In the genomic region with DNA sequence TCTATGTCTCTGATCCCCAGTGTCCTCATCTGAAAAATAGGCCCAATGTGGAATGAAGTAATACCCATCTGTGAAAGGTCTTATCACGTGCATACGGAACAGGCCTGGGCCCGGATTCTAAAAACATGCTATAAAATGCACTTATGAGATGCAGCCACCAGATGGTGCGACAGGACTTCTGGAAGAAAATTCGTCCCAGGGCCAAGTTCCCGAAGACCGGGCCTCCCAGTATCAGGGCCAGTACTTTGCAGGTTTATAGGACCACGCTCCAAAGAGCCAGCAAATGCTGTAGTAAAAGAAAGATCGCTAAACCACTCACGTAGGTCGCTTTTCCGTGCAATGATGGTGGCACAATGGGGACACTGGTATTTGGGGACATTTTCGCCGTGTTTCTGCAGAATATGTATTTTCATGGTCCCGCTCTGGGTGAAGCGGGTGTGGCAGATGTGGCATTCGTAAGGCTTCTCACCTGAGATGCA, we compare ENCODE assay signal across 9 cellular contexts. TPM values are rescaled to one million over a fixed set of nuclear protein-coding genes. Genes with fewer than 3 reads are reported as not detected.
A peak's percentile ranks its signal among the peaks of the same experiment; 100 is the strongest.
DNase-seq lines count a peak whose midpoint lies in the region; ATAC-seq and TF ChIP-seq lines count a peak whose summit lies in the region.
"Had no signal": no experiment of that assay in that cellular context is flagged by ENCODE, and none has a peak within 500 bp of the region (broad histone marks: within the 10 kb centered on the region; RNA-seq: fewer than 3 reads in every experiment).

No MANE protein-coding gene starts in this region.

- peaks cover 27% of the 10 kb centered on the region for H3K27me3 Mint-ChIP-seq in HFFc6 (ENCODE audit: insufficient read depth)

- ATAC-seq in left colon (peak; percentile 79), HG03039 (IDR thresholded peaks at IDR 0.05; ENCODE audit: unreplicated experiment) (no peak)

- in situ Hi-C loops in Caki2 (cut with HindIII; ENCODE audit: low pct_unique_long_range_greater_than_20kb, low sequenced_read_pairs), result loop anchor here (10.0 kb wide), 1 partner anchor 670 kb away; no protein-coding TSS in a partner anchor

- no peaks in the 10 kb centered on the region for H3K9me3 ChIP-seq in stomach smooth muscle (ENCODE audit: control insufficient read depth in 2 of 2, low read length in 2 of 2)

- no peaks in the 10 kb centered on the region for H3K9me3 Mint-ChIP-seq in HFFc6

- no peaks in the 10 kb centered on the region for H3K36me3 Mint-ChIP-seq in HFFc6 (ENCODE audit: low read depth)

- no peaks in the 10 kb centered on the region for H3K27me3 ChIP-seq in stomach smooth muscle (ENCODE audit: control insufficient read depth in 1 of 2, insufficient read depth in 2 of 2, low read length in 2 of 2)

- no peak overlapping the region for H3K4me3 Mint-ChIP-seq in HFFc6

- peak; percentile 87 for TF ChIP-seq CTCF in HFFc6 (IDR thresholded peaks at IDR 0.05)
- peak; percentile 79 for TF ChIP-seq CTCF in coronary artery (IDR thresholded peaks at IDR 0.05)

- H3K36me3 ChIP-seq in stomach smooth muscle (ENCODE audit: control insufficient read depth in 2 of 2, insufficient read depth in 2 of 2, low read length in 2 of 2), result no peaks in the 10 kb centered on the region

- H3K27ac Mint-ChIP-seq in HFFc6, result no peak overlapping the region

- H3K27ac ChIP-seq in coronary artery (no peak overlapping the region), stomach smooth muscle (ENCODE audit: low read length) (no peak overlapping the region)
- H3K27ac ChIP-seq: skin epidermis had no signal

- H3K4me1 ChIP-seq in stomach smooth muscle (ENCODE audit: control insufficient read depth, insufficient read depth, low read length), result peaks cover 7% of the 10 kb centered on the region

- intact Hi-C loops in left colon (cut with DNase I, micrococcal nuclease), result loop anchor here in 1 of 2 donors (5.0 kb wide), 1 partner anchor 78 kb away; no protein-coding TSS in a partner anchor

- peak overlapping the region; percentile 39 to 42 for H3K9ac ChIP-seq in stomach smooth muscle (ENCODE audit: low read length in 2 of 2)

- peak; percentile 44 for DNase-seq in Caki2 (ENCODE audit: low read depth)
- peak; percentile 39 for DNase-seq in HFFc6
- peak; percentile 74 for DNase-seq in RPMI7951 (ENCODE audit: low read depth)
- DNase-seq in coronary artery (ENCODE audit: low spot score), result no peak
- peak in 1 of 2 donors; percentile 77 for DNase-seq in left colon
- DNase-seq in GDM1 (lab: John Stamatoyannopoulos, UW), result no peak

- H3K4me1 Mint-ChIP-seq in HFFc6 (ENCODE audit: low read depth), result no peaks in the 10 kb centered on the region

- H3K4me3 ChIP-seq in coronary artery (no peak overlapping the region), stomach smooth muscle (ENCODE audit: low read length in 2 of 2) (no peak overlapping the region)
- H3K4me3 ChIP-seq: skin epidermis had no signal

RNA-seq across cellular contexts. Expression of gene CTCFL, which starts 10.6 kb away (rescaled TPM):
- total RNA-seq in Caki2 (2014; rRNA removed; shearing (Covaris generic); ENCODE audit: low replicate concordance), result not detected in 2 replicates
- total RNA-seq in HFFc6 (2021; fragmentation: NEBNext Ultra II Directional; extraction: Animal tissue kit (Norgen Biotek cat#: 25700)), result not detected
- total RNA-seq in RPMI7951 (2014; rRNA removed; shearing (Covaris generic)), result not detected in 2 replicates
- not detected for total RNA-seq in left colon

RNA-seq across cellular contexts. Expression of gene PCK1, which starts 46.6 kb away (rescaled TPM):
- 0.96 and 1.0 TPM in 2 replicates for total RNA-seq in Caki2 (2014; rRNA removed; shearing (Covaris generic); ENCODE audit: low replicate concordance)
- total RNA-seq in HFFc6 (2021; fragmentation: NEBNext Ultra II Directional; extraction: Animal tissue kit (Norgen Biotek cat#: 25700)), result not detected
- not detected in 2 replicates for total RNA-seq in RPMI7951 (2014; rRNA removed; shearing (Covaris generic))
- total RNA-seq in left colon, result 100 to 1,000 TPM; 214 to 328 TPM

Comparison
In these comparisons a context has a peak if more than half of its experiments do, and no peak if none do; other contexts are left out.
1. DNase-seq: peak in Caki2 (single experiment), HFFc6 (single experiment) and RPMI7951 (single experiment); none in coronary artery (single experiment) and GDM1 (single experiment).
2. RNA of gene PCK1, which starts 46.6 kb away (total RNA-seq): 214 to 328 TPM in left colon; 0.96 to 1.0 TPM in Caki2, not detected in HFFc6 and not detected in RPMI7951; every median in the first group is over 100 times any median in the second.